In genomic region chr1:1115136-1115829, GRCh38 we compare ENCODE assay signal across 9 cellular contexts. TPM values are rescaled to one million over a fixed set of nuclear protein-coding genes. Genes with fewer than 3 reads are reported as not detected.
DNase-seq lines count a peak whose midpoint lies in the region; ATAC-seq, FAIRE-seq and TF ChIP-seq lines count a peak whose summit lies in the region.
"Had no signal": no experiment of that assay in that cellular context is flagged by ENCODE, and none has a peak within 500 bp of the region (broad histone marks: within the 10 kb centered on the region; RNA-seq: fewer than 3 reads in every experiment).

No MANE protein-coding gene starts in this region.

- no peak for TF ChIP-seq EP300 in gastroesophageal sphincter (IDR thresholded peaks at IDR 0.05)

- H3K9me3 ChIP-seq in gastroesophageal sphincter, result peaks cover 0 to 3% (median 0%) of the 10 kb centered on the region in 3 donors

- POLR2A ChIA-PET in T-cell (lab: Charles Lee), result no interaction called here

- intact Hi-C loops in sciatic nerve (cut with DNase I), result no loop called here

- peak overlapping the region; percentile 70 for H3K4me3 ChIP-seq in GM12865 (ENCODE audit: low read depth, low read length)
- H3K4me3 ChIP-seq in gastroesophageal sphincter, result peak overlapping the region; percentile 95 to 97

- H3K36me3 ChIP-seq in gastroesophageal sphincter, result peaks cover 0 to 23% of the 10 kb centered on the region in 2 donors

- peak overlapping the region; percentile 52 to 89 (median 86) for H3K27ac ChIP-seq in gastroesophageal sphincter

- H3K27me3 Mint-ChIP-seq in T-cell, result peaks cover 0 to 5% of the 10 kb centered on the region in 2 donors

- H3K4me1 Mint-ChIP-seq in T-cell, result peaks cover 6 to 14% (median 7%) of the 10 kb centered on the region in 3 donors

- H3K4me3 Mint-ChIP-seq in T-cell, result peak overlapping the region; percentile 76 to 86 (median 79)

- H3K27ac Mint-ChIP-seq in T-cell, result peak overlapping the region in 1 of 2 donors; percentile 79

- TF ChIP-seq CTCF in GM12865 (IDR thresholded peaks at IDR 0.05; ENCODE audit: insufficient read depth, low read depth, low read length, missing control alignments) (no peak), gastroesophageal sphincter (IDR thresholded peaks at IDR 0.05) (no peak), GM20000 (IDR thresholded peaks at IDR 0.05; ENCODE audit: extremely low read depth, missing control alignments) (no peak)

- TF ChIP-seq POLR2A in gastroesophageal sphincter (IDR thresholded peaks at IDR 0.05), result no peak
- no peak for TF ChIP-seq POLR2A in GM18505 (IDR thresholded peaks at IDR 0.05; ENCODE audit: borderline replicate concordance, extremely low read depth, insufficient read depth, insufficient read length)
- no peak for TF ChIP-seq POLR2A in H54 (IDR thresholded peaks at IDR 0.05; ENCODE audit: low read depth, low read length)

- peaks cover 0 to 4% (median 3%) of the 10 kb centered on the region in 3 donors for H3K9me3 Mint-ChIP-seq in T-cell

- H3K27me3 ChIP-seq in gastroesophageal sphincter, result peaks cover 31% of the 10 kb centered on the region

- 5 to 7% methylated on average over 14 to 17 of the region's 45 CpGs for WGBS in gastroesophageal sphincter (ENCODE audit: low coverage in 1 of 2), 2 donors

- DNase-seq in GM12865 (ENCODE audit: low read depth), result no peak
- DNase-seq in T-cell, result no peak
- peak; percentile 76 for DNase-seq in sciatic nerve (ENCODE audit: low spot score)
- no peak for DNase-seq in GM20000 (ENCODE audit: low spot score)
- DNase-seq in H54 (ENCODE audit: insufficient read length, low spot score), result no peak
- no peak for DNase-seq in 8988T

- CTCF ChIA-PET in T-cell (lab: Charles Lee), result interaction anchor here in 1 of 2 donors (0.6 kb wide), 1 partner anchor 136 kb away, joined by 3 read pairs; no protein-coding TSS in a partner anchor

- ATAC-seq in T-cell (replicated peaks in 1 of 4) (no peak), gastroesophageal sphincter (no peak), sciatic nerve (no peak), GM18505 (IDR thresholded peaks at IDR 0.05; ENCODE audit: unreplicated experiment) (no peak)

- peaks cover 0 to 21% (median 4%) of the 10 kb centered on the region in 3 donors for H3K4me1 ChIP-seq in gastroesophageal sphincter

- H3K36me3 Mint-ChIP-seq in T-cell, result peaks cover 18% of the 10 kb centered on the region

- FAIRE-seq in H54 (lab: Jason Lieb, UNC), result no peak

RNA-seq across cellular contexts. Expression of gene C1orf159, which starts 0.6 kb away (rescaled TPM):
- 10 to 100 TPM; 20.4 to 37.7 (median 22.5) TPM for total RNA-seq in T-cell
- 10 to 100 TPM in 2 of 4 donors, 1 to 10 TPM in 2; 6.3 to 15.3 (median 9.9) TPM for total RNA-seq in gastroesophageal sphincter
- total RNA-seq in sciatic nerve, result 12.0 TPM

RNA-seq across cellular contexts. Expression of gene RNF223, which starts 41.2 kb away (rescaled TPM):
- not detected for total RNA-seq in T-cell
- 1 to 10 TPM in 1 of 4 donors, not detected in 3; 1.1 TPM for total RNA-seq in gastroesophageal sphincter
- not detected for total RNA-seq in sciatic nerve
- total RNA-seq: temporal lobe had no signal

RNA-seq across cellular contexts. Expression of gene TTLL10, which starts 58.4 kb away (rescaled TPM):
- total RNA-seq in T-cell, result 1 to 10 TPM in 1 of 5 donors, under 1 TPM in 3, not detected in 1; 0.26 to 1.0 (median 0.47) TPM
- total RNA-seq in gastroesophageal sphincter, result under 1 TPM in 1 of 4 donors, not detected in 3; 0.23 TPM
- total RNA-seq in sciatic nerve, result 0.71 TPM
- total RNA-seq: temporal lobe had no signal
